21 cellular contexts compared by ENCODE assay signal in genomic region chr11:30356388-30356787, GRCh38. TPM values are rescaled to one million over a fixed set of nuclear protein-coding genes. Genes with fewer than 3 reads are reported as not detected.
DNase-seq lines count a peak whose midpoint lies in the region; ATAC-seq, FAIRE-seq and TF ChIP-seq lines count a peak whose summit lies in the region.
"Had no signal": no experiment of that assay in that cellular context is flagged by ENCODE, and none has a peak within 500 bp of the region (broad histone marks: within the 10 kb centered on the region; RNA-seq: fewer than 3 reads in every experiment).

No MANE protein-coding gene starts in this region.

- TF ChIP-seq EP300 in A549 (IDR thresholded peaks at IDR 0.05), result no peak
- TF ChIP-seq EP300 in H1 (IDR thresholded peaks at IDR 0.05; ENCODE audit: borderline replicate concordance in 1 of 2, low read depth in 2 of 2, low read length in 2 of 2), result no peak

- DNase-seq in A549 (ENCODE audit: low read depth in 1 of 2, low spot score in 1 of 2), result no peak
- no peak for DNase-seq in IMR-90
- no peak for DNase-seq in H1 (ENCODE audit: low read depth in 1 of 2, low spot score in 2 of 2)
- DNase-seq in effector CD4-positive, alpha-beta T cell, result no peak
- no peak for DNase-seq in Right ventricle myocardium inferior (ENCODE audit: missing footprints)
- DNase-seq: 8988T; AML-193; Caco-2; Calu3; CD4-positive, alpha-beta T cell; CD8-positive, alpha-beta T cell; DMS79 treated with DMSO at 0.1 percent for 48 hours; GF-D8 had no signal

- CTCF ChIA-PET in A549 (lab: Yijun Ruan, JAX) (no interaction called here), IMR-90 (lab: Yijun Ruan, JAX) (no interaction called here), H1 (lab: Charles Lee; ENCODE audit: partially characterized antibody) (interaction anchor here (0.9 to 1.4 kb wide), 3 partner anchors 11 to 123 kb away, joined by 3 to 6 read pairs (median 3); no protein-coding TSS in a partner anchor)

- no peak overlapping the region for H3K4ac ChIP-seq in IMR-90 (ENCODE audit: low read depth, low read length)
- no peak overlapping the region for H3K4ac ChIP-seq in H1 (replicated peaks; ENCODE audit: insufficient read length, low read depth, low read length)

- H2BK12ac ChIP-seq in H1 (ENCODE audit: low read depth, low read length), result no peak overlapping the region

- WGBS in A549 (ENCODE audit: missing lambda C conversion rate), result 0% methylated on average over 4 of the region's 4 CpGs
- WGBS in IMR-90 (ENCODE audit: extremely low coverage in 2 of 2, insufficient read length in 1 of 2), 2 experiments, result 50% methylated on average over 2 of the region's 4 CpGs; no CpG with 5 or more reads in 1 of the 2 experiments
- 90% methylated on average over 4 of the region's 4 CpGs; no CpG with 5 or more reads in 1 of the 2 experiments for WGBS in H1 (ENCODE audit: extremely low coverage in 1 of 2, insufficient coverage in 1 of 2, insufficient read length in 1 of 2, insufficient replicate concordance in 2 of 2, low coverage in 1 of 2, low lambda C conversion rate in 2 of 2, missing lambda C conversion rate in 1 of 2), 2 experiments

- TF ChIP-seq POLR2A in A549 (IDR thresholded peaks at IDR 0.05; ENCODE audit: low read length) (no peak), IMR-90 (IDR thresholded peaks at IDR 0.05; ENCODE audit: low read depth, low read length) (no peak), H1 (IDR thresholded peaks at IDR 0.05; ENCODE audit: control extremely low read depth in 1 of 2, low read depth in 2 of 2, low read length in 2 of 2) (no peak)

- H3K27ac ChIP-seq in A549, result no peak overlapping the region
- no peak overlapping the region for H3K27ac ChIP-seq in IMR-90 (ENCODE audit: insufficient read depth, low read length)
- H3K27ac ChIP-seq in H1 (ENCODE audit: low read depth, low read length), result no peak overlapping the region
- H3K27ac ChIP-seq: BLaER1 treated with 17β-estradiol and CSF1 and Interleukin-3, amounts not matched to agents 10 nM and 100 nM; C4-2B had no signal

- no peak overlapping the region for H3K23ac ChIP-seq in IMR-90 (ENCODE audit: low read depth, low read length)
- H3K23ac ChIP-seq in H1 (ENCODE audit: insufficient read length), result no peak overlapping the region

- no peaks in the 10 kb centered on the region for H3K23me2 ChIP-seq in H1 (ENCODE audit: low read depth, low read length)

- H2BK20ac ChIP-seq in IMR-90 (ENCODE audit: low read depth, low read length) (no peak overlapping the region), H1 (ENCODE audit: low read length) (no peak overlapping the region)

- FAIRE-seq in A549 (lab: Jason Lieb, UNC) (no peak), H1 (lab: Jason Lieb, UNC) (no peak)
- FAIRE-seq: A204.1, D721Med, G401.6, GM12891, GM19239 had no signal

- H3K27me3 ChIP-seq in IMR-90 (ENCODE audit: control insufficient read depth, insufficient read depth, low read length) (no peaks in the 10 kb centered on the region; the same call in none of the 2 replicates), H1 (replicated peaks in 1 of 4; ENCODE audit: control insufficient read depth in 3 of 4, extremely low read depth in 1 of 4, insufficient read depth in 3 of 4, low read length in 3 of 4) (no peaks in the 10 kb centered on the region)
- H3K27me3 ChIP-seq: BLaER1 treated with 17β-estradiol and CSF1 and Interleukin-3, amounts not matched to agents 10 nM and 100 nM had no signal

- H2BK5ac ChIP-seq in IMR-90 (ENCODE audit: low read depth, low read length, poor library complexity, severe bottlenecking) (no peak overlapping the region), H1 (ENCODE audit: low read depth, low read length) (no peak overlapping the region)

- H2AFZ ChIP-seq in IMR-90 (replicated peaks; ENCODE audit: low read length, poor library complexity), result no peak overlapping the region
- no peak overlapping the region for H2AFZ ChIP-seq in H1 (ENCODE audit: low read length)

- intact Hi-C loops in IMR-90 (cut with micrococcal nuclease), result no loop called here
- intact Hi-C loops in Right ventricle myocardium inferior (cut with DNase I), result loop anchor here (5.0 kb wide), 1 partner anchor 66 kb away; no protein-coding TSS in a partner anchor

- in situ Hi-C loops in IMR-90 (cut with MboI; ENCODE audit: low sequenced_read_pairs), result no loop called here

- H3K9me3 ChIP-seq in A549 (no peaks in the 10 kb centered on the region), IMR-90 (ENCODE audit: control insufficient read depth, insufficient read depth, low read length) (no peaks in the 10 kb centered on the region), H1 (ENCODE audit: insufficient read depth in 2 of 2, low read depth in 1 of 2, low read length in 1 of 2) (peaks cover 0 to 3% of the 10 kb centered on the region in 2 experiments; a peak in 1 of 4 replicates)
- H3K9me3 ChIP-seq: Caco-2 had no signal

- POLR2A ChIA-PET in A549 (lab: Yijun Ruan, JAX), result no interaction called here
- POLR2A ChIA-PET in IMR-90 (lab: Charles Lee; ENCODE audit: unreplicated experiment), result no interaction called here
- POLR2A ChIA-PET in H1 (lab: Charles Lee; ENCODE audit: partially characterized antibody), result no interaction called here

- H4K91ac ChIP-seq in IMR-90 (ENCODE audit: insufficient read depth, low read depth, low read length), result no peak overlapping the region
- no peak overlapping the region for H4K91ac ChIP-seq in H1 (replicated peaks; ENCODE audit: insufficient read length, low read length)

- H3K36me3 ChIP-seq in IMR-90 (ENCODE audit: control insufficient read depth, insufficient read depth, low read length) (no peaks in the 10 kb centered on the region), H1 (ENCODE audit: control insufficient read depth in 2 of 4, insufficient read depth in 4 of 4, low read length in 3 of 4) (no peaks in the 10 kb centered on the region)
- H3K36me3 ChIP-seq: BLaER1 treated with 17β-estradiol and CSF1 and Interleukin-3, amounts not matched to agents 10 nM and 100 nM had no signal

- H2BK15ac ChIP-seq in IMR-90 (ENCODE audit: low read depth, low read length) (no peak overlapping the region), H1 (ENCODE audit: low read length) (no peak overlapping the region)

- no peak overlapping the region for H2BK120ac ChIP-seq in IMR-90 (ENCODE audit: low read depth, low read length)
- no peak overlapping the region for H2BK120ac ChIP-seq in H1 (replicated peaks; ENCODE audit: low read depth, low read length)

- H3K4me2 ChIP-seq in A549 (no peak overlapping the region), IMR-90 (ENCODE audit: low read depth, low read length) (no peak overlapping the region), H1 (ENCODE audit: insufficient read depth in 1 of 2, low read depth in 2 of 2, low read length in 2 of 2) (no peak overlapping the region)
- H3K4me2 ChIP-seq: BLaER1 treated with 17β-estradiol and CSF1 and Interleukin-3, amounts not matched to agents 10 nM and 100 nM had no signal

- no peaks in the 10 kb centered on the region for H3K4me1 ChIP-seq in A549
- H3K4me1 ChIP-seq in IMR-90 (ENCODE audit: control insufficient read depth, insufficient read depth, low read length), result no peaks in the 10 kb centered on the region
- no peaks in the 10 kb centered on the region for H3K4me1 ChIP-seq in H1 (replicated peaks in 1 of 4; ENCODE audit: control insufficient read depth in 3 of 4, insufficient read depth in 4 of 4, low read length in 3 of 4)
- H3K4me1 ChIP-seq: Caco-2 had no signal

- H3K18ac ChIP-seq in IMR-90 (ENCODE audit: low read depth, low read length) (no peak overlapping the region), H1 (ENCODE audit: extremely low read depth, low read length) (no peak overlapping the region)

- H3K4me3 ChIP-seq in A549 (no peak overlapping the region), IMR-90 (ENCODE audit: insufficient read depth, low read depth, low read length) (no peak overlapping the region), H1 (ENCODE audit: extremely low read depth in 1 of 4, insufficient read depth in 2 of 4, low read depth in 3 of 4, low read length in 4 of 4) (no peak overlapping the region)
- H3K4me3 ChIP-seq: BLaER1 treated with 17β-estradiol and CSF1 and Interleukin-3, amounts not matched to agents 10 nM and 100 nM had no signal

- H3K79me1 ChIP-seq in IMR-90 (ENCODE audit: low read depth in 1 of 2, low read length in 2 of 2) (no peaks in the 10 kb centered on the region), H1 (ENCODE audit: low read depth, low read length) (no peaks in the 10 kb centered on the region)

- H4K5ac ChIP-seq in IMR-90 (ENCODE audit: low read depth, low read length) (no peak overlapping the region), H1 (ENCODE audit: insufficient read length, low read depth, low read length) (no peak overlapping the region)

- H4K8ac ChIP-seq in IMR-90 (ENCODE audit: low read depth in 2 of 2, low read length in 2 of 2), result no peak overlapping the region
- no peak overlapping the region for H4K8ac ChIP-seq in H1 (ENCODE audit: extremely low read depth, insufficient read depth, low read length)

- H2AK9ac ChIP-seq in IMR-90 (replicated peaks; ENCODE audit: low read depth, low read length, poor library complexity), result no peak overlapping the region

- TF ChIP-seq RAD21 in A549 (conservative IDR thresholded peaks at IDR 0.05 in 1 of 2, IDR thresholded peaks at IDR 0.05 in 1 of 2) (no peak), IMR-90 (IDR thresholded peaks at IDR 0.05; ENCODE audit: low read length) (no peak), H1 (IDR thresholded peaks at IDR 0.05 in 1 of 2, conservative IDR thresholded peaks at IDR 0.05 in 1 of 2; ENCODE audit: low read depth in 2 of 2, low read length in 2 of 2) (no peak)

- no peaks in the 10 kb centered on the region for H3K79me2 ChIP-seq in H1 (ENCODE audit: control insufficient read depth in 1 of 2, insufficient read depth in 2 of 2, low read length in 2 of 2)

- TF ChIP-seq CTCF in A549 (IDR thresholded peaks at IDR 0.05) (no peak), IMR-90 (conservative IDR thresholded peaks at IDR 0.05; ENCODE audit: low read depth, low read length) (no peak), H1 (IDR thresholded peaks at IDR 0.05; ENCODE audit: control extremely low read depth in 1 of 3, insufficient read depth in 1 of 3, low read depth in 1 of 3, low read length in 3 of 3) (no peak)

- H3K56ac ChIP-seq in IMR-90 (ENCODE audit: extremely low read depth, insufficient read depth, low read length) (no peak overlapping the region), H1 (replicated peaks; ENCODE audit: insufficient read length, low read depth, low read length) (no peak overlapping the region)

- dilution Hi-C loops in IMR-90 (cut with HindIII; ENCODE audit: low sequenced_read_pairs, unreplicated experiment), result no loop called here

- H3K14ac ChIP-seq in IMR-90 (replicated peaks; ENCODE audit: low read depth, low read length) (no peak overlapping the region), H1 (ENCODE audit: insufficient read length) (no peak overlapping the region)

- ATAC-seq in A549 (no peak), IMR-90 (ENCODE audit: low read depth) (no peak), HG03469 (IDR thresholded peaks at IDR 0.05; ENCODE audit: unreplicated experiment) (no peak), Right ventricle myocardium inferior (no peak)
- ATAC-seq: CD8-positive, alpha-beta T cell had no signal

- no peaks in the 10 kb centered on the region for H4K20me1 ChIP-seq in IMR-90 (ENCODE audit: insufficient read depth, low read length)
- H4K20me1 ChIP-seq in H1 (replicated peaks in 1 of 2; ENCODE audit: control insufficient read depth in 1 of 2, insufficient read depth in 2 of 2, low read length in 2 of 2), result no peaks in the 10 kb centered on the region
- H4K20me1 ChIP-seq: BLaER1 treated with 17β-estradiol and CSF1 and Interleukin-3, amounts not matched to agents 10 nM and 100 nM had no signal

- H3K9ac ChIP-seq in IMR-90 (ENCODE audit: low read depth, low read length) (no peak overlapping the region), H1 (replicated peaks in 1 of 4; ENCODE audit: extremely low read depth in 1 of 4, low read depth in 3 of 4, low read length in 3 of 4) (no peak overlapping the region)
- H3K9ac ChIP-seq: BLaER1 treated with 17β-estradiol and CSF1 and Interleukin-3, amounts not matched to agents 10 nM and 100 nM had no signal

- BruUV-seq in IMR-90 (replicated peaks; lab: Mats Ljungman, UMichigan), result no TSS peak

- H2AK5ac ChIP-seq in IMR-90 (ENCODE audit: low read depth, low read length) (no peak overlapping the region), H1 (ENCODE audit: low read depth, low read length) (no peak overlapping the region)

- H3K9me1 ChIP-seq in IMR-90 (ENCODE audit: insufficient read depth, low read length), result no peaks in the 10 kb centered on the region

RNA-seq across cellular contexts. Expression of gene ARL14EP, which starts 33.5 kb away (rescaled TPM):
- polyA plus RNA-seq in A549 (2011; rRNA removed) (44.8 and 58.2 TPM in 2 replicates), A549 (2017; fragmentation: RNase III; extraction: RNeasy Plus Mini Kit Qiagen cat#74134 plus additional on column Dnase treatment) (17.7 to 23.5 TPM (median 20.8 TPM) in 3 replicates), IMR-90 (2012; rRNA removed) (12.5 and 15.7 TPM in 2 replicates), H1 (2011; rRNA removed) (6.8 and 14.3 TPM in 2 replicates)
- 5.6 and 6.7 TPM in 2 replicates for polyA plus RNA-seq in A549 (2012; cell fraction: cytosol; rRNA removed)
- 3.1 and 4.1 TPM in 2 replicates for polyA plus RNA-seq in A549 (2012; cell fraction: nucleus; rRNA removed)
- 10.3 and 10.7 TPM in 2 replicates for polyA minus RNA-seq in A549 (2011; rRNA and poly(A)+ RNA removed)
- total RNA-seq in IMR-90 (2012; rRNA removed) (13.8 and 28.1 TPM in 2 replicates), Right ventricle myocardium inferior (38.9 TPM)
- polyA plus RNA-seq in IMR-90 (2012; cell fraction: cytosol; rRNA removed), result 1.2 and 1.5 TPM in 2 replicates
- polyA plus RNA-seq in IMR-90 (2012; cell fraction: nucleus; rRNA removed; ENCODE audit: low replicate concordance), result 1.4 and 11.0 TPM in 2 replicates
- total RNA-seq in H1 (2021; fragmentation: NEBNext Ultra II Directional; extraction: Animal tissue kit (Norgen Biotek cat#: 25700)), result 29.6 and 32.6 TPM in 2 replicates
- 15.7 TPM for polyA plus RNA-seq in H1 (2011; cell fraction: cytosol; rRNA removed)
- 3.0 TPM for polyA plus RNA-seq in H1 (2011; cell fraction: nucleus; rRNA removed)
- polyA plus RNA-seq in H1 (2012, experiment 1 of 2), result 16.5 to 37.4 TPM (median 21.5 TPM) in 4 replicates
- polyA plus RNA-seq in H1 (2012, experiment 2 of 2), result 2.2 TPM
- polyA plus RNA-seq in H1 (2013, experiment 1 of 2), result 25.0 TPM
- 22.3 TPM for polyA plus RNA-seq in H1 (2013, experiment 2 of 2)
- polyA minus RNA-seq in H1 (2011; rRNA and poly(A)+ RNA removed), result 12.4 and 20.8 TPM in 2 replicates
- 7.4 TPM for polyA minus RNA-seq in H1 (2011; cell fraction: cytosol; rRNA and poly(A)+ RNA removed)
- polyA minus RNA-seq in H1 (2011; cell fraction: nucleus; rRNA and poly(A)+ RNA removed), result 21.8 TPM

Comparison
In these comparisons a context has a peak if more than half of its experiments do, and no peak if none do; other contexts are left out.
1. Of the 18 proteins assayed by ChIP-seq in both H1 and A549: peak only in H1: none; only in A549: none; in both: MAFK; in neither: 17.